9 cellular contexts compared by ENCODE assay signal in the genomic region with DNA sequence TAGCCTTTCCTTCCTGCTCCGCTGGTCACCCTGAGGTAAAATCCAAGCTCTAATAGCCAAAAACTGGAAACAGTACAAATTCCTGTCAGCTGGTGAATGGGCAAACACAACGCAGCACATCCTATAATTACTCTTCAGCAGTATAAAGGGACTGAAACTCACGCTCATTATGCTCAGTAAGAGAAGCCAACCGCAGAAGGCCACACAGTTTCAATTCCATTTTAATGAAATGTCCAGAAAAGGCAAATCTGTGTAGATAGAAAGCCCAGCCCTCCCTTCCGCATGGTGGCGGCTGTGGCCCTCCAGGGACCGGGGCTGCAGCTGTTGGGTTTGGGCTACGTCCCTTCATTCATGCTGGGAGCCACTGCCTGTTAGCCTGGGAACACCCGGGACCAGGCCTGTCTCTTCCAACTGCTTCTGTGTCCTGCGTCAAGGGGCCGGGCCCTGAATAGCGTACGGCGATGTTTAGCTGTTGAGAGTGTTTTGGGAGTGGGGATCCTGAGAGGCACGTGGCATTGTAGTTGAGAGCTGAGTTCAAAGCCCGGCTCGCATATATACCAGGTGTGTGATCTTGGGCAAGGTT. TPM values are rescaled to one million over a fixed set of nuclear protein-coding genes. Genes with fewer than 3 reads are reported as not detected.
DNase-seq lines count a peak whose midpoint lies in the region; ATAC-seq and TF ChIP-seq lines count a peak whose summit lies in the region.
"Had no signal": no experiment of that assay in that cellular context is flagged by ENCODE, and none has a peak within 500 bp of the region (broad histone marks: within the 10 kb centered on the region; RNA-seq: fewer than 3 reads in every experiment).

No MANE protein-coding gene starts in this region.

- no peak overlapping the region for H3K4me3 ChIP-seq in osteoblast (ENCODE audit: insufficient read depth, low read length)

- CTCF ChIA-PET in activated CD4-positive, alpha-beta memory T cell treated with anti-CD3 and anti-CD28 coated beads, Interleukin-2, amount 10 ng/mL, durations not matched to agents 7 days and 5 days (lab: Charles Lee) = interaction anchor here (0.6 to 1.2 kb wide), 6 partner anchors 11 to 375 kb away, joined by 3 to 4 read pairs (median 3); partner anchors contain the start of gene TRAPPC6A

- POLR2A ChIA-PET in activated CD4-positive, alpha-beta memory T cell treated with anti-CD3 and anti-CD28 coated beads, Interleukin-2, amount 10 ng/mL, durations not matched to agents 7 days and 5 days (lab: Charles Lee) = interaction anchor here (1.5 to 1.7 kb wide), 2 partner anchors 14 to 40 kb away, joined by 3 to 5 read pairs; partner anchors contain the start of gene TRAPPC6A

- peak; percentile 65 for ATAC-seq in GM18870 (IDR thresholded peaks at IDR 0.05; ENCODE audit: unreplicated experiment)
- ATAC-seq in HG02970 (IDR thresholded peaks at IDR 0.05; ENCODE audit: low FRiP score, unreplicated experiment) = peak; percentile 54
- ATAC-seq in T-helper 17 cell = no peak
- no peak for ATAC-seq in GM21367 (IDR thresholded peaks at IDR 0.05; ENCODE audit: unreplicated experiment)

- H3K9me3 ChIP-seq in T-helper 17 cell (ENCODE audit: control insufficient read depth, low read length, poor library complexity, severe bottlenecking) = no peaks in the 10 kb centered on the region
- no peaks in the 10 kb centered on the region for H3K9me3 ChIP-seq in osteoblast (ENCODE audit: low read depth, low read length)

- H3K4me3 Mint-ChIP-seq in T-helper 17 cell = no peak overlapping the region
- no peak overlapping the region for H3K4me3 Mint-ChIP-seq in activated CD4-positive, alpha-beta T cell treated with anti-CD3 and anti-CD28 coated beads, Interleukin-2, amount 10 ng/mL, durations not matched to agents 24 days and 14 days
- H3K4me3 Mint-ChIP-seq in activated CD4-positive, alpha-beta memory T cell treated with anti-CD3 and anti-CD28 coated beads, Interleukin-2, amount 10 ng/mL, durations not matched to agents 7 days and 5 days = no peak overlapping the region
- H3K4me3 Mint-ChIP-seq: stimulated activated naive CD8-positive, alpha-beta T cell treated with anti-CD3 and anti-CD28 coated beads, Interleukin-15, Interleukin-2, amounts not matched to agents 100 ng/mL and 50 ng/mL, for 24 hours had no signal

- no peaks in the 10 kb centered on the region for H3K27me3 Mint-ChIP-seq in T-helper 17 cell
- H3K27me3 Mint-ChIP-seq in activated CD4-positive, alpha-beta T cell treated with anti-CD3 and anti-CD28 coated beads, Interleukin-2, amount 10 ng/mL, durations not matched to agents 24 days and 14 days = no peaks in the 10 kb centered on the region
- no peaks in the 10 kb centered on the region for H3K27me3 Mint-ChIP-seq in activated CD4-positive, alpha-beta memory T cell treated with anti-CD3 and anti-CD28 coated beads, Interleukin-2, amount 10 ng/mL, durations not matched to agents 7 days and 5 days
- H3K27me3 Mint-ChIP-seq: stimulated activated naive CD8-positive, alpha-beta T cell treated with anti-CD3 and anti-CD28 coated beads, Interleukin-15, Interleukin-2, amounts not matched to agents 100 ng/mL and 50 ng/mL, for 24 hours had no signal

- intact Hi-C loops in activated CD4-positive, alpha-beta T cell treated with anti-CD3 and anti-CD28 coated beads, Interleukin-2, amount 10 ng/mL, durations not matched to agents 24 days and 14 days (cut with micrococcal nuclease) = no loop called here

- H3K4me2 ChIP-seq in osteoblast (ENCODE audit: insufficient read depth, low read length) = no peak overlapping the region

- no peaks in the 10 kb centered on the region for H3K4me1 ChIP-seq in osteoblast (ENCODE audit: insufficient read depth, low read length)

- peak overlapping the region; percentile 78 for H3K27ac Mint-ChIP-seq in T-helper 17 cell
- H3K27ac Mint-ChIP-seq in activated CD4-positive, alpha-beta T cell treated with anti-CD3 and anti-CD28 coated beads, Interleukin-2, amount 10 ng/mL, durations not matched to agents 24 days and 14 days = no peak overlapping the region
- no peak overlapping the region for H3K27ac Mint-ChIP-seq in activated CD4-positive, alpha-beta memory T cell treated with anti-CD3 and anti-CD28 coated beads, Interleukin-2, amount 10 ng/mL, durations not matched to agents 7 days and 5 days
- H3K27ac Mint-ChIP-seq: stimulated activated naive CD8-positive, alpha-beta T cell treated with anti-CD3 and anti-CD28 coated beads, Interleukin-15, Interleukin-2, amounts not matched to agents 100 ng/mL and 50 ng/mL, for 24 hours had no signal

- H3K36me3 Mint-ChIP-seq in T-helper 17 cell (ENCODE audit: low read depth) = no peaks in the 10 kb centered on the region
- no peaks in the 10 kb centered on the region for H3K36me3 Mint-ChIP-seq in activated CD4-positive, alpha-beta T cell treated with anti-CD3 and anti-CD28 coated beads, Interleukin-2, amount 10 ng/mL, durations not matched to agents 24 days and 14 days (ENCODE audit: low read depth)
- H3K36me3 Mint-ChIP-seq in activated CD4-positive, alpha-beta memory T cell treated with anti-CD3 and anti-CD28 coated beads, Interleukin-2, amount 10 ng/mL, durations not matched to agents 7 days and 5 days (ENCODE audit: low read depth) = no peaks in the 10 kb centered on the region

- DNase-seq in T-helper 17 cell (no peak), osteoblast (ENCODE audit: insufficient read length, low spot score, missing footprints) (peak; percentile 82), KBM-7 (no peak)
- no peak for DNase-seq in activated CD4-positive, alpha-beta T cell treated with anti-CD3 and anti-CD28 coated beads, Interleukin-2, amount 10 ng/mL, durations not matched to agents 24 days and 14 days
- no peak for DNase-seq in activated CD4-positive, alpha-beta memory T cell treated with anti-CD3 and anti-CD28 coated beads, Interleukin-2, amount 10 ng/mL, durations not matched to agents 7 days and 5 days

- H3K27me3 ChIP-seq in osteoblast (ENCODE audit: insufficient read depth, low read length) = no peaks in the 10 kb centered on the region

- in situ Hi-C loops in KBM-7 (cut with MboI; ENCODE audit: low pct_unique_long_range_greater_than_20kb, low sequenced_read_pairs) = no loop called here

- no peak for TF ChIP-seq CTCF in osteoblast (IDR thresholded peaks at IDR 0.05; ENCODE audit: extremely low read depth, low read depth, low read length)

- peaks cover 68% of the 10 kb centered on the region for H3K79me2 ChIP-seq in osteoblast (ENCODE audit: insufficient read depth, low read length)

- no peak overlapping the region for H2AFZ ChIP-seq in osteoblast (ENCODE audit: low read length)

- H3K36me3 ChIP-seq in osteoblast (ENCODE audit: insufficient read depth, low read length) = no peaks in the 10 kb centered on the region

- peaks cover 14% of the 10 kb centered on the region for H3K4me1 Mint-ChIP-seq in T-helper 17 cell
- peaks cover 1% of the 10 kb centered on the region for H3K4me1 Mint-ChIP-seq in activated CD4-positive, alpha-beta T cell treated with anti-CD3 and anti-CD28 coated beads, Interleukin-2, amount 10 ng/mL, durations not matched to agents 24 days and 14 days
- H3K4me1 Mint-ChIP-seq in activated CD4-positive, alpha-beta memory T cell treated with anti-CD3 and anti-CD28 coated beads, Interleukin-2, amount 10 ng/mL, durations not matched to agents 7 days and 5 days = no peaks in the 10 kb centered on the region

- peaks cover 23% of the 10 kb centered on the region for H4K20me1 ChIP-seq in osteoblast (ENCODE audit: insufficient read depth, low read length)

- H3K9me3 Mint-ChIP-seq in activated CD4-positive, alpha-beta T cell treated with anti-CD3 and anti-CD28 coated beads, Interleukin-2, amount 10 ng/mL, durations not matched to agents 24 days and 14 days = no peaks in the 10 kb centered on the region
- H3K9me3 Mint-ChIP-seq in activated CD4-positive, alpha-beta memory T cell treated with anti-CD3 and anti-CD28 coated beads, Interleukin-2, amount 10 ng/mL, durations not matched to agents 7 days and 5 days = no peaks in the 10 kb centered on the region
- H3K9me3 Mint-ChIP-seq: stimulated activated naive CD8-positive, alpha-beta T cell treated with anti-CD3 and anti-CD28 coated beads, Interleukin-15, Interleukin-2, amounts not matched to agents 100 ng/mL and 50 ng/mL, for 24 hours had no signal

- H3K27ac ChIP-seq in osteoblast (ENCODE audit: low read depth, low read length) = no peak overlapping the region

RNA-seq across cellular contexts. Expression of gene NKPD1, which starts 23.5 kb away (rescaled TPM):
- total RNA-seq in T-helper 17 cell (under 1 TPM; 0.57 to 0.97 TPM), osteoblast (0.29 TPM in 1 of 2 replicates, not detected in the other)
- total RNA-seq in activated CD4-positive, alpha-beta T cell treated with anti-CD3 and anti-CD28 coated beads, Interleukin-2, amount 10 ng/mL, durations not matched to agents 24 days and 14 days = 0.16 and 0.28 TPM in 2 replicates
- total RNA-seq in activated CD4-positive, alpha-beta memory T cell treated with anti-CD3 and anti-CD28 coated beads, Interleukin-2, amount 10 ng/mL, durations not matched to agents 7 days and 5 days = under 1 TPM; 0.10 to 0.15 TPM

RNA-seq across cellular contexts. Expression of gene TRAPPC6A, which starts 40.8 kb away (rescaled TPM):
- 10 to 100 TPM; 47.5 to 61.2 TPM for total RNA-seq in T-helper 17 cell
- 13.8 and 17.4 TPM in 2 replicates for total RNA-seq in osteoblast
- 24.7 and 28.5 TPM in 2 replicates for total RNA-seq in activated CD4-positive, alpha-beta T cell treated with anti-CD3 and anti-CD28 coated beads, Interleukin-2, amount 10 ng/mL, durations not matched to agents 24 days and 14 days
- 10 to 100 TPM; 64.4 to 65.0 TPM for total RNA-seq in activated CD4-positive, alpha-beta memory T cell treated with anti-CD3 and anti-CD28 coated beads, Interleukin-2, amount 10 ng/mL, durations not matched to agents 7 days and 5 days

RNA-seq across cellular contexts. Expression of gene BLOC1S3, which starts 41.3 kb away (rescaled TPM):
- total RNA-seq in T-helper 17 cell = 10 to 100 TPM; 12.9 to 15.2 TPM
- total RNA-seq in osteoblast = 7.2 and 10.0 TPM in 2 replicates
- total RNA-seq in activated CD4-positive, alpha-beta T cell treated with anti-CD3 and anti-CD28 coated beads, Interleukin-2, amount 10 ng/mL, durations not matched to agents 24 days and 14 days = 10.1 and 12.2 TPM in 2 replicates
- total RNA-seq in activated CD4-positive, alpha-beta memory T cell treated with anti-CD3 and anti-CD28 coated beads, Interleukin-2, amount 10 ng/mL, durations not matched to agents 7 days and 5 days = 10 to 100 TPM; 16.3 to 20.4 TPM

RNA-seq across cellular contexts. Expression of gene PPP1R37, which starts 44.3 kb away (rescaled TPM):
- total RNA-seq in T-helper 17 cell (10 to 100 TPM; 15.2 to 20.9 TPM), osteoblast (43.9 and 53.6 TPM in 2 replicates)
- total RNA-seq in activated CD4-positive, alpha-beta T cell treated with anti-CD3 and anti-CD28 coated beads, Interleukin-2, amount 10 ng/mL, durations not matched to agents 24 days and 14 days = 20.3 and 21.8 TPM in 2 replicates
- 10 to 100 TPM; 16.3 to 16.4 TPM for total RNA-seq in activated CD4-positive, alpha-beta memory T cell treated with anti-CD3 and anti-CD28 coated beads, Interleukin-2, amount 10 ng/mL, durations not matched to agents 7 days and 5 days

RNA-seq across cellular contexts. Expression of gene GEMIN7, which starts 58.2 kb away (rescaled TPM):
- total RNA-seq in T-helper 17 cell (1 to 10 TPM; 8.8 TPM), osteoblast (8.3 and 14.8 TPM in 2 replicates)
- 51.5 and 54.3 TPM in 2 replicates for total RNA-seq in activated CD4-positive, alpha-beta T cell treated with anti-CD3 and anti-CD28 coated beads, Interleukin-2, amount 10 ng/mL, durations not matched to agents 24 days and 14 days
- 10 to 100 TPM; 31.7 to 35.5 TPM for total RNA-seq in activated CD4-positive, alpha-beta memory T cell treated with anti-CD3 and anti-CD28 coated beads, Interleukin-2, amount 10 ng/mL, durations not matched to agents 7 days and 5 days

Comparison
In these comparisons a context has a peak if more than half of its experiments do, and no peak if none do; other contexts are left out.
1. ATAC-seq: peak in GM18870 (single experiment) and HG02970 (single experiment); none in T-helper 17 cell (single experiment) and GM21367 (single experiment).